In genomic region chr11:15276616-15277015, GRCh38 we compare ENCODE assay signal across 12 cellular contexts.
A peak's percentile ranks its signal among the peaks of the same experiment; 100 is the strongest.
DNase-seq lines count a peak whose midpoint lies in the region; ATAC-seq, FAIRE-seq and TF ChIP-seq lines count a peak whose summit lies in the region.
"Had no signal": no experiment of that assay in that cellular context is flagged by ENCODE, and none has a peak within 500 bp of the region (broad histone marks: within the 10 kb centered on the region; RNA-seq: fewer than 3 reads in every experiment).

No MANE protein-coding gene starts in this region.

- H3K27me3 ChIP-seq in KMS-11 (ENCODE audit: insufficient read depth, low read depth) (no peaks in the 10 kb centered on the region), right lobe of liver (no peaks in the 10 kb centered on the region)

- H3K4me1 ChIP-seq in KMS-11 (ENCODE audit: low read depth, poor library complexity, severe bottlenecking) (no peaks in the 10 kb centered on the region), right lobe of liver (no peaks in the 10 kb centered on the region)

- intact Hi-C loops in right lobe of liver (cut with DNase I) = no loop called here

- H2AFZ ChIP-seq in KMS-11 (ENCODE audit: low read depth) = no peak overlapping the region

- TF ChIP-seq CTCF in D721Med (IDR thresholded peaks at IDR 0.05; ENCODE audit: insufficient read depth, missing control alignments) = peak; percentile 55
- TF ChIP-seq CTCF in KMS-11 (conservative IDR thresholded peaks at IDR 0.05; ENCODE audit: low read depth, low read length) = peak; percentile 50
- peak in 3 of 4 donors; percentile 15 to 24 (median 22) for TF ChIP-seq CTCF in right lobe of liver (IDR thresholded peaks at IDR 0.05)

- DNase-seq in D721Med (ENCODE audit: insufficient read length, low spot score) (no peak), SK-N-MC (ENCODE audit: low read depth, low spot score) (no peak), right lobe of liver (no peak), dedifferentiated amniotic fluid mesenchymal stem cell (ENCODE audit: extremely low spot score) (no peak)
- DNase-seq: activated naive CD4-positive, alpha-beta T cell treated with anti-CD3 and anti-CD28 coated beads, Interleukin-2, amount 10 ng/mL, durations not matched to agents 7 days and 5 days; hypothalamus; SHP77 treated with DMSO at 0.1 percent for 48 hours had no signal

- H3K9me3 ChIP-seq in SK-N-MC (ENCODE audit: low read depth, low read length) (no peaks in the 10 kb centered on the region), right lobe of liver (no peaks in the 10 kb centered on the region)

- H3K4me2 ChIP-seq in KMS-11 = no peak overlapping the region

- H3K4me3 ChIP-seq in KMS-11 (IDR thresholded peaks at IDR 0.05; ENCODE audit: insufficient read depth, low read depth, low read length) (no peak overlapping the region), SK-N-MC (peak overlapping the region; percentile 66), right lobe of liver (no peak overlapping the region)
- H3K4me3 ChIP-seq: skin epidermis had no signal

- 28% methylated on average over 3 of the region's 3 CpGs for WGBS in right lobe of liver (ENCODE audit: insufficient coverage, low coverage, low lambda C conversion rate, missing lambda C conversion rate)

- H3K9ac ChIP-seq in KMS-11 (no peak overlapping the region), SK-N-MC (ENCODE audit: insufficient read length) (peak overlapping the region; percentile 59)

- H3K79me2 ChIP-seq in KMS-11 (ENCODE audit: insufficient read depth, low read depth) = no peaks in the 10 kb centered on the region

- ATAC-seq in right lobe of liver = no peak
- ATAC-seq in GM21360 (IDR thresholded peaks at IDR 0.05; ENCODE audit: unreplicated experiment) = no peak
- ATAC-seq in GM21723 (IDR thresholded peaks at IDR 0.05; ENCODE audit: unreplicated experiment) = no peak
- no peak for ATAC-seq in GM18868 (IDR thresholded peaks at IDR 0.05; ENCODE audit: unreplicated experiment)

- no peak for TF ChIP-seq POLR2A in right lobe of liver (IDR thresholded peaks at IDR 0.05)

- H3K27ac ChIP-seq in KMS-11 (no peak overlapping the region), SK-N-MC (peak overlapping the region; percentile 59), right lobe of liver (no peak overlapping the region)
- H3K27ac ChIP-seq: skin epidermis had no signal

- no peak for FAIRE-seq in D721Med (lab: Jason Lieb, UNC)

- H3K36me3 ChIP-seq in KMS-11 (ENCODE audit: insufficient read depth) (no peaks in the 10 kb centered on the region), SK-N-MC (ENCODE audit: insufficient read depth, low read length) (no peaks in the 10 kb centered on the region), right lobe of liver (no peaks in the 10 kb centered on the region)

- H4K20me1 ChIP-seq in KMS-11 (ENCODE audit: insufficient read depth) = no peaks in the 10 kb centered on the region
